1 cellular context compared by ENCODE assay signal in genomic region chr1:145985502-145986439, GRCh38.
TF ChIP-seq lines count a peak whose summit lies in the region.

No MANE protein-coding gene starts in this region.

TF ChIP-seq in HepG2, 621 proteins besides CTCF, POLR2A, EP300 and RAD21 (continues in another document):
- TF ChIP-seq CAMTA2 (CRISPR knock-in tag; IDR thresholded peaks at IDR 0.05; ENCODE audit: borderline replicate concordance) (no peak), TAF1 (CRISPR knock-in tag; IDR thresholded peaks at IDR 0.05) (no peak), RARA (CRISPR knock-in tag; IDR thresholded peaks at IDR 0.05) (peak; percentile 87), ZNF709 (CRISPR knock-in tag; IDR thresholded peaks at IDR 0.05) (no peak), SP2 (CRISPR knock-in tag; IDR thresholded peaks at IDR 0.05) (no peak), CSRNP2 (CRISPR knock-in tag; conservative IDR thresholded peaks at IDR 0.05; ENCODE audit: low read depth) (no peak), ZNF557 (CRISPR knock-in tag; IDR thresholded peaks at IDR 0.05) (no peak), FUBP1 (CRISPR knock-in tag; IDR thresholded peaks at IDR 0.05; ENCODE audit: borderline replicate concordance) (no peak), ZFP91 (CRISPR knock-in tag; IDR thresholded peaks at IDR 0.05; ENCODE audit: borderline replicate concordance) (no peak), GRHL1 (CRISPR knock-in tag; conservative IDR thresholded peaks at IDR 0.05) (no peak), ZNF710 (CRISPR knock-in tag; IDR thresholded peaks at IDR 0.05; ENCODE audit: borderline replicate concordance) (no peak), ZNF737 (CRISPR knock-in tag; IDR thresholded peaks at IDR 0.05; ENCODE audit: borderline replicate concordance) (no peak), E2F2 (CRISPR knock-in tag; IDR thresholded peaks at IDR 0.05; ENCODE audit: borderline replicate concordance) (no peak), LBX2 (CRISPR knock-in tag; IDR thresholded peaks at IDR 0.05; ENCODE audit: borderline replicate concordance) (no peak), SRF (IDR thresholded peaks at IDR 0.05; ENCODE audit: low read depth, low read length) (peak; percentile 71; the same call in 1 of the 2 replicates), KLF11 (CRISPR knock-in tag; IDR thresholded peaks at IDR 0.05) (no peak), CBX2 (IDR thresholded peaks at IDR 0.05; ENCODE audit: low read depth, low read length) (no peak), CBX2 (CRISPR knock-in tag; IDR thresholded peaks at IDR 0.05; ENCODE audit: low read depth) (no peak), TOPORS (CRISPR knock-in tag; IDR thresholded peaks at IDR 0.05) (no peak), KLF12 (CRISPR knock-in tag; IDR thresholded peaks at IDR 0.05; ENCODE audit: borderline replicate concordance) (no peak), AKNA (CRISPR knock-in tag; IDR thresholded peaks at IDR 0.05; ENCODE audit: borderline replicate concordance) (no peak), ZNF281 (CRISPR knock-in tag; IDR thresholded peaks at IDR 0.05; ENCODE audit: borderline replicate concordance) (no peak), ZNF615 (CRISPR knock-in tag; IDR thresholded peaks at IDR 0.05; ENCODE audit: borderline replicate concordance) (no peak), ZNF644 (CRISPR knock-in tag; IDR thresholded peaks at IDR 0.05; ENCODE audit: low read depth) (no peak), SSRP1 (CRISPR knock-in tag; IDR thresholded peaks at IDR 0.05) (no peak), TARDBP (CRISPR knock-in tag; IDR thresholded peaks at IDR 0.05) (no peak), TGIF2 (CRISPR knock-in tag; IDR thresholded peaks at IDR 0.05) (0 out of 2 replicates have a peak, but pooled peaks have one; percentile 34), ATF1 (CRISPR knock-in tag; IDR thresholded peaks at IDR 0.05) (0 out of 2 replicates have a peak, but pooled peaks have one; percentile 14), SRSF4 (IDR thresholded peaks at IDR 0.05; ENCODE audit: low read depth, low read length, poor library complexity, severe bottlenecking) (no peak), PREB (CRISPR knock-in tag; IDR thresholded peaks at IDR 0.05) (no peak), IKZF4 (CRISPR knock-in tag; IDR thresholded peaks at IDR 0.05; ENCODE audit: borderline replicate concordance, low read depth, not compliant biosample characterization) (no peak), SP1 (IDR thresholded peaks at IDR 0.05) (no peak), SP1 (CRISPR knock-in tag; IDR thresholded peaks at IDR 0.05) (no peak), CENPBD1 (CRISPR knock-in tag; IDR thresholded peaks at IDR 0.05; ENCODE audit: borderline replicate concordance, low read depth) (no peak), ZNF230 (CRISPR knock-in tag; IDR thresholded peaks at IDR 0.05) (no peak), NR0B2 (CRISPR knock-in tag; IDR thresholded peaks at IDR 0.05) (no peak)
